ENCODE assay signal across 8 cellular contexts in the genomic region with DNA sequence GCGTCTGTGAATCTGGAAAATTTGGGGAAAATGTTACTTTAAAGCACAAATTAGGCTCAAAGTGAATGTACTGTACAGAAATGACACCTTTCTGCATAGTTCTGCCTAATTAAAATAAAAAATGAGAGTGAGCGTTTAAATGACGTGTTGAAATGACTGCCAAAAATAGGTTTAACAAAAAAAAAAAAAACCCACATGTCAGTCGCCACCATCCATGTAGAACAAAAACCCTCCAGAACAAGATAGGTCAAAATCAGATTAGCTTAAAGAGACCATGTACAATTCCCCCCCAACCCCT. TPM values are rescaled to one million over a fixed set of nuclear protein-coding genes. Genes with fewer than 3 reads are reported as not detected.
DNase-seq lines count a peak whose midpoint lies in the region; ATAC-seq and TF ChIP-seq lines count a peak whose summit lies in the region.

No MANE protein-coding gene starts in this region.

- H3K79me2 ChIP-seq in PC-9 (ENCODE audit: low read depth), result peaks cover 44% of the 10 kb centered on the region

- peak overlapping the region; percentile 81 for H2AFZ ChIP-seq in PC-9

- ATAC-seq in GM21619 (IDR thresholded peaks at IDR 0.05; ENCODE audit: unreplicated experiment), result no peak
- ATAC-seq in HG02571 (IDR thresholded peaks at IDR 0.05; ENCODE audit: unreplicated experiment), result no peak

- TF ChIP-seq POLR2A in esophagus squamous epithelium (IDR thresholded peaks at IDR 0.05) (no peak), sigmoid colon (IDR thresholded peaks at IDR 0.05) (no peak)

- H3K4me2 ChIP-seq in PC-9, result peak overlapping the region; percentile 84

- H3F3A ChIP-seq in PC-9 (ENCODE audit: insufficient read depth, low read depth), result peaks cover 17% of the 10 kb centered on the region; the same call in 1 of the 2 replicates

- H3K9me3 ChIP-seq in PC-9 (ENCODE audit: insufficient read depth, low read depth), result no peaks in the 10 kb centered on the region
- no peaks in the 10 kb centered on the region for H3K9me3 ChIP-seq in esophagus squamous epithelium
- no peaks in the 10 kb centered on the region for H3K9me3 ChIP-seq in sigmoid colon

- WGBS in esophagus squamous epithelium, 2 donors, result 0% methylated on average over 4 of the region's 4 CpGs
- 1 to 2% methylated on average over 4 of the region's 4 CpGs for WGBS in sigmoid colon, 2 donors

- DNase-seq in GM12865 (ENCODE audit: low read depth), result no peak
- no peak for DNase-seq in PC-9
- no peak for DNase-seq in esophagus squamous epithelium (lab: John Stamatoyannopoulos, UW)
- DNase-seq in sigmoid colon, result no peak
- DNase-seq in NK-92 treated with Interleukin-12 subunit alpha and Interleukin-12 subunit beta, amount 100 ng/mL, for 24 hours (lab: John Stamatoyannopoulos, UW), result no peak
- DNase-seq in NCI-H2227 treated with DMSO at 0.1 percent for 48 hours (lab: John Stamatoyannopoulos, UW), result no peak

- intact Hi-C loops in PC-9 (cut with micrococcal nuclease; ENCODE audit: unreplicated experiment) (loop anchor here (5.0 kb wide), 1 partner anchor 345 kb away; the partner anchor contains the start of gene H3-3A), esophagus squamous epithelium (cut with DNase I) (no loop called here), sigmoid colon (cut with DNase I) (loop anchor here (5.0 kb wide), 2 partner anchors 100 to 140 kb away; partner anchors contain the start of genes LIN9 and STUM)

- CTCF ChIA-PET in PC-9 (lab: Charles Lee), result interaction anchor here (0.6 to 1.6 kb wide), 6 partner anchors 98 to 982 kb away, joined by 3 to 7 read pairs (median 5); partner anchors contain the start of gene LIN9

- POLR2A ChIA-PET in PC-9 (lab: Charles Lee; ENCODE audit: unreplicated experiment), result interaction anchor here (0.6 kb wide), 1 partner anchor 80 kb away, joined by 4 read pairs; no protein-coding TSS in a partner anchor

- H3K27ac ChIP-seq in PC-9, result no peak overlapping the region
- peak overlapping the region; percentile 76 to 92 (median 83) for H3K27ac ChIP-seq in esophagus squamous epithelium
- H3K27ac ChIP-seq in sigmoid colon, result peak overlapping the region; percentile 89 to 94 (median 93)

- H3K4me3 ChIP-seq in GM12865 (ENCODE audit: low read depth, low read length) (peak overlapping the region; percentile 94), PC-9 (peak overlapping the region; percentile 60), esophagus squamous epithelium (peak overlapping the region; percentile 53 to 91 (median 71)), sigmoid colon (peak overlapping the region; percentile 76 to 86 (median 82))

- peaks cover 33% of the 10 kb centered on the region for H3K4me1 ChIP-seq in PC-9 (replicated peaks; ENCODE audit: insufficient read depth)
- H3K4me1 ChIP-seq in esophagus squamous epithelium, result peaks cover 27 to 57% (median 44%) of the 10 kb centered on the region in 3 donors
- H3K4me1 ChIP-seq in sigmoid colon, result peaks cover 0 to 51% (median 48%) of the 10 kb centered on the region in 4 donors

- H4K20me1 ChIP-seq in PC-9 (ENCODE audit: insufficient read depth), result peaks cover 10% of the 10 kb centered on the region; the same call in 1 of the 2 replicates

- H3K27me3 ChIP-seq in PC-9 (ENCODE audit: insufficient read depth, low read depth) (no peaks in the 10 kb centered on the region), esophagus squamous epithelium (no peaks in the 10 kb centered on the region), sigmoid colon (no peaks in the 10 kb centered on the region)

- TF ChIP-seq EP300 in sigmoid colon (IDR thresholded peaks at IDR 0.05), result no peak

- BruUV-seq in PC-9 (replicated peaks; lab: Mats Ljungman, UMichigan), result no TSS peak

- H3K36me3 ChIP-seq in PC-9 (ENCODE audit: low read depth) (no peaks in the 10 kb centered on the region), esophagus squamous epithelium (peaks cover 0 to 8% (median 0%) of the 10 kb centered on the region in 3 donors), sigmoid colon (peaks cover 0 to under 1% (median 0%) of the 10 kb centered on the region in 4 donors)

- no peak for TF ChIP-seq CTCF in GM12865 (IDR thresholded peaks at IDR 0.05; ENCODE audit: insufficient read depth, low read depth, low read length, missing control alignments)
- TF ChIP-seq CTCF in PC-9 (conservative IDR thresholded peaks at IDR 0.05), result no peak
- no peak for TF ChIP-seq CTCF in esophagus squamous epithelium (IDR thresholded peaks at IDR 0.05)
- no peak for TF ChIP-seq CTCF in sigmoid colon (IDR thresholded peaks at IDR 0.05)

- H3K9me2 ChIP-seq in PC-9 (ENCODE audit: insufficient read depth), result no peaks in the 10 kb centered on the region

RNA-seq across cellular contexts. Expression of gene PARP1, which starts 0.7 kb away (rescaled TPM):
- total RNA-seq in PC-9 (2021) (123 and 157 TPM in 2 replicates), esophagus squamous epithelium (100 to 1,000 TPM in 1 of 4 donors, 10 to 100 TPM in 3; 56.1 to 119 (median 85.0) TPM), sigmoid colon (100 to 1,000 TPM; 107 to 168 (median 152) TPM)
- 10 to 100 TPM; 16.4 to 58.8 (median 18.6) TPM for polyA plus RNA-seq in sigmoid colon
